Comparison of ENCODE assay signal across 8 cellular contexts in genomic region chr17:75153854-75154194, GRCh38. TPM values are rescaled to one million over a fixed set of nuclear protein-coding genes. Genes with fewer than 3 reads are reported as not detected.
DNase-seq lines count a peak whose midpoint lies in the region; ATAC-seq lines count a peak whose summit lies in the region.

No MANE protein-coding gene starts in this region.

- H3K9ac ChIP-seq in BLaER1 treated with 17β-estradiol and CSF1 and Interleukin-3, amounts not matched to agents 10 nM and 100 nM = peak overlapping the region; percentile 87 to 99 (median 96)
- H3K9ac ChIP-seq in iPS-15b (ENCODE audit: low read depth, low read length) = peak overlapping the region; percentile 83

- no peaks in the 10 kb centered on the region for H3K27me3 ChIP-seq in BLaER1 treated with 17β-estradiol and CSF1 and Interleukin-3, amounts not matched to agents 10 nM and 100 nM
- no peaks in the 10 kb centered on the region for H3K27me3 ChIP-seq in iPS-15b (ENCODE audit: control insufficient read depth, insufficient read depth, low read length)

- peaks cover 15% of the 10 kb centered on the region for H3K36me3 Mint-ChIP-seq in activated T-helper 1 cell treated with anti-CD3 and anti-CD28 coated beads, Interleukin-12 subunit alpha, Interleukin-12 subunit beta, Interleukin-2, Interleukin-4 antibody, amounts not matched to agents 30 ng/mL and 10 ng/mL and 1 ng/mL, durations not matched to agents 14 hours and 24 hours and 36 hours (ENCODE audit: low read depth)

- peaks cover 0 to 54% (median 50%) of the 10 kb centered on the region in 11 experiments; a peak in 18 of 22 replicates for H4K20me1 ChIP-seq in BLaER1 treated with 17β-estradiol and CSF1 and Interleukin-3, amounts not matched to agents 10 nM and 100 nM

- peak overlapping the region; percentile 97 for H3K4me3 Mint-ChIP-seq in activated T-helper 1 cell treated with anti-CD3 and anti-CD28 coated beads, Interleukin-12 subunit alpha, Interleukin-12 subunit beta, Interleukin-2, Interleukin-4 antibody, amounts not matched to agents 30 ng/mL and 10 ng/mL and 1 ng/mL, durations not matched to agents 14 hours and 24 hours and 36 hours

- peak overlapping the region; percentile 74 to 97 (median 95) for H3K4me2 ChIP-seq in BLaER1 treated with 17β-estradiol and CSF1 and Interleukin-3, amounts not matched to agents 10 nM and 100 nM

- H3K4me1 Mint-ChIP-seq in activated T-helper 1 cell treated with anti-CD3 and anti-CD28 coated beads, Interleukin-12 subunit alpha, Interleukin-12 subunit beta, Interleukin-2, Interleukin-4 antibody, amounts not matched to agents 30 ng/mL and 10 ng/mL and 1 ng/mL, durations not matched to agents 14 hours and 24 hours and 36 hours (ENCODE audit: low read depth) = peaks cover 35% of the 10 kb centered on the region

- H3K27ac ChIP-seq in BLaER1 treated with 17β-estradiol and CSF1 and Interleukin-3, amounts not matched to agents 10 nM and 100 nM = peak overlapping the region; percentile 56 to 97 (median 92); a peak in 21 of 22 replicates
- H3K27ac ChIP-seq in skin epidermis = peak overlapping the region; percentile 3 to 93 (median 86)

- no peaks in the 10 kb centered on the region for H3K27me3 Mint-ChIP-seq in activated T-helper 1 cell treated with anti-CD3 and anti-CD28 coated beads, Interleukin-12 subunit alpha, Interleukin-12 subunit beta, Interleukin-2, Interleukin-4 antibody, amounts not matched to agents 30 ng/mL and 10 ng/mL and 1 ng/mL, durations not matched to agents 14 hours and 24 hours and 36 hours (ENCODE audit: insufficient read depth)

- H3K4me3 ChIP-seq in BLaER1 treated with 17β-estradiol and CSF1 and Interleukin-3, amounts not matched to agents 10 nM and 100 nM = peak overlapping the region; percentile 86 to 100 (median 95)
- peak overlapping the region; percentile 88 for H3K4me3 ChIP-seq in iPS-15b (ENCODE audit: low read depth, low read length)
- H3K4me3 ChIP-seq in skin epidermis = peak overlapping the region; percentile 63 to 96 (median 89)

- H3K36me3 ChIP-seq in BLaER1 treated with 17β-estradiol and CSF1 and Interleukin-3, amounts not matched to agents 10 nM and 100 nM = peaks cover 6 to 51% (median 33%) of the 10 kb centered on the region in 11 experiments; a peak in 21 of 22 replicates
- H3K36me3 ChIP-seq in iPS-15b (ENCODE audit: control insufficient read depth, insufficient read depth, low read length) = no peaks in the 10 kb centered on the region

- peak overlapping the region; percentile 93 for H3K27ac Mint-ChIP-seq in activated T-helper 1 cell treated with anti-CD3 and anti-CD28 coated beads, Interleukin-12 subunit alpha, Interleukin-12 subunit beta, Interleukin-2, Interleukin-4 antibody, amounts not matched to agents 30 ng/mL and 10 ng/mL and 1 ng/mL, durations not matched to agents 14 hours and 24 hours and 36 hours

- DNase-seq in HT1080 (ENCODE audit: low read depth) (peak; percentile 27), NCI-H2171 treated with DMSO at 0.1 percent for 48 hours (lab: John Stamatoyannopoulos, UW) (no peak), ureter (ENCODE audit: low spot score) (no peak)
- DNase-seq in activated T-helper 1 cell treated with anti-CD3 and anti-CD28 coated beads, Interleukin-12 subunit alpha, Interleukin-12 subunit beta, Interleukin-2, Interleukin-4 antibody, amounts not matched to agents 30 ng/mL and 10 ng/mL and 1 ng/mL, durations not matched to agents 14 hours and 24 hours and 36 hours (ENCODE audit: low spot score) = peak; percentile 22

- intact Hi-C loops in activated T-helper 1 cell treated with anti-CD3 and anti-CD28 coated beads, Interleukin-12 subunit alpha, Interleukin-12 subunit beta, Interleukin-2, Interleukin-4 antibody, amounts not matched to agents 30 ng/mL and 10 ng/mL and 1 ng/mL, durations not matched to agents 14 hours and 24 hours and 36 hours (cut with micrococcal nuclease) = loop anchor here (1.0 to 5.0 kb wide), 10 partner anchors 17 to 135 kb away; partner anchors contain the start of genes ARMC7, ATP5PD, GGA3 and KCTD2

- peak; percentile 2 for ATAC-seq in GM18868 (IDR thresholded peaks at IDR 0.05; ENCODE audit: unreplicated experiment)

- no peaks in the 10 kb centered on the region for H3K9me3 ChIP-seq in BLaER1 treated with 17β-estradiol and CSF1 and Interleukin-3, amounts not matched to agents 10 nM and 100 nM (replicated peaks in 1 of 11)
- no peaks in the 10 kb centered on the region for H3K9me3 ChIP-seq in iPS-15b (ENCODE audit: control insufficient read depth, insufficient read depth, low read length)

- H3K4me1 ChIP-seq in BLaER1 treated with 17β-estradiol and CSF1 and Interleukin-3, amounts not matched to agents 10 nM and 100 nM = peaks cover 30 to 53% (median 40%) of the 10 kb centered on the region in 10 experiments
- peaks cover 12% of the 10 kb centered on the region for H3K4me1 ChIP-seq in iPS-15b (ENCODE audit: control insufficient read depth, insufficient read depth, low read length)

- no peaks in the 10 kb centered on the region for H3K9me3 Mint-ChIP-seq in activated T-helper 1 cell treated with anti-CD3 and anti-CD28 coated beads, Interleukin-12 subunit alpha, Interleukin-12 subunit beta, Interleukin-2, Interleukin-4 antibody, amounts not matched to agents 30 ng/mL and 10 ng/mL and 1 ng/mL, durations not matched to agents 14 hours and 24 hours and 36 hours

RNA-seq across cellular contexts. Expression of gene JPT1, which starts 0.5 kb away (rescaled TPM):
- total RNA-seq in HT1080 (2014; rRNA removed; shearing (Covaris generic)) = 260 and 308 TPM in 2 replicates
- 361 and 406 TPM in 2 replicates for polyA plus RNA-seq in HT1080 (2015; cell fraction: cytosol; rRNA removed)
- 163 and 164 TPM in 2 replicates for polyA plus RNA-seq in HT1080 (2015; cell fraction: nucleus; rRNA removed)
- total RNA-seq in activated T-helper 1 cell treated with anti-CD3 and anti-CD28 coated beads, Interleukin-12 subunit alpha, Interleukin-12 subunit beta, Interleukin-2, Interleukin-4 antibody, amounts not matched to agents 30 ng/mL and 10 ng/mL and 1 ng/mL, durations not matched to agents 14 hours and 24 hours and 36 hours = 271 and 299 TPM in 2 replicates
- total RNA-seq in ureter = 93.9 TPM

RNA-seq across cellular contexts. Expression of gene NT5C, which starts 22.3 kb away (rescaled TPM):
- 150 and 161 TPM in 2 replicates for total RNA-seq in HT1080 (2014; rRNA removed; shearing (Covaris generic))
- polyA plus RNA-seq in HT1080 (2015; cell fraction: cytosol; rRNA removed) = 136 and 141 TPM in 2 replicates
- polyA plus RNA-seq in HT1080 (2015; cell fraction: nucleus; rRNA removed) = 175 and 206 TPM in 2 replicates
- 80.0 and 80.1 TPM in 2 replicates for total RNA-seq in activated T-helper 1 cell treated with anti-CD3 and anti-CD28 coated beads, Interleukin-12 subunit alpha, Interleukin-12 subunit beta, Interleukin-2, Interleukin-4 antibody, amounts not matched to agents 30 ng/mL and 10 ng/mL and 1 ng/mL, durations not matched to agents 14 hours and 24 hours and 36 hours
- 81.6 TPM for total RNA-seq in ureter

RNA-seq across cellular contexts. Expression of gene SUMO2, which starts 28.9 kb away (rescaled TPM):
- total RNA-seq in HT1080 (2014; rRNA removed; shearing (Covaris generic)) = 314 and 319 TPM in 2 replicates
- 133 and 139 TPM in 2 replicates for polyA plus RNA-seq in HT1080 (2015; cell fraction: cytosol; rRNA removed)
- polyA plus RNA-seq in HT1080 (2015; cell fraction: nucleus; rRNA removed) = 60.2 and 60.6 TPM in 2 replicates
- 649 and 656 TPM in 2 replicates for total RNA-seq in activated T-helper 1 cell treated with anti-CD3 and anti-CD28 coated beads, Interleukin-12 subunit alpha, Interleukin-12 subunit beta, Interleukin-2, Interleukin-4 antibody, amounts not matched to agents 30 ng/mL and 10 ng/mL and 1 ng/mL, durations not matched to agents 14 hours and 24 hours and 36 hours
- 326 TPM for total RNA-seq in ureter

RNA-seq across cellular contexts. Expression of gene ARMC7, which starts 44.1 kb away (rescaled TPM):
- 8.0 and 8.2 TPM in 2 replicates for total RNA-seq in HT1080 (2014; rRNA removed; shearing (Covaris generic))
- polyA plus RNA-seq in HT1080 (2015; cell fraction: cytosol; rRNA removed) = 7.0 and 8.9 TPM in 2 replicates
- polyA plus RNA-seq in HT1080 (2015; cell fraction: nucleus; rRNA removed) = 5.3 and 7.2 TPM in 2 replicates
- 11.6 and 13.0 TPM in 2 replicates for total RNA-seq in activated T-helper 1 cell treated with anti-CD3 and anti-CD28 coated beads, Interleukin-12 subunit alpha, Interleukin-12 subunit beta, Interleukin-2, Interleukin-4 antibody, amounts not matched to agents 30 ng/mL and 10 ng/mL and 1 ng/mL, durations not matched to agents 14 hours and 24 hours and 36 hours
- 13.8 TPM for total RNA-seq in ureter

RNA-seq across cellular contexts. Expression of gene NUP85, which starts 51.7 kb away (rescaled TPM):
- total RNA-seq in HT1080 (2014; rRNA removed; shearing (Covaris generic)) = 45.1 and 45.6 TPM in 2 replicates
- polyA plus RNA-seq in HT1080 (2015; cell fraction: cytosol; rRNA removed) = 30.7 and 37.7 TPM in 2 replicates
- polyA plus RNA-seq in HT1080 (2015; cell fraction: nucleus; rRNA removed) = 104 and 121 TPM in 2 replicates
- 122 and 129 TPM in 2 replicates for total RNA-seq in activated T-helper 1 cell treated with anti-CD3 and anti-CD28 coated beads, Interleukin-12 subunit alpha, Interleukin-12 subunit beta, Interleukin-2, Interleukin-4 antibody, amounts not matched to agents 30 ng/mL and 10 ng/mL and 1 ng/mL, durations not matched to agents 14 hours and 24 hours and 36 hours
- 88.6 TPM for total RNA-seq in ureter

Comparison
In these comparisons a context has a peak if more than half of its experiments do, and no peak if none do; other contexts are left out.
1. DNase-seq: peak in HT1080 (single experiment) and activated T-helper 1 cell treated with anti-CD3 and anti-CD28 coated beads, Interleukin-12 subunit alpha, Interleukin-12 subunit beta, Interleukin-2, Interleukin-4 antibody, amounts not matched to agents 30 ng/mL and 10 ng/mL and 1 ng/mL, durations not matched to agents 14 hours and 24 hours and 36 hours (single experiment); none in NCI-H2171 treated with DMSO at 0.1 percent for 48 hours (single experiment) and ureter (single experiment).
2. Peak in every context shown above with its lines, with median percentiles within 50 percentile points of each other: H3K4me3 ChIP-seq.